Comparison of ENCODE assay signal across 25 cellular contexts in the genomic region with DNA sequence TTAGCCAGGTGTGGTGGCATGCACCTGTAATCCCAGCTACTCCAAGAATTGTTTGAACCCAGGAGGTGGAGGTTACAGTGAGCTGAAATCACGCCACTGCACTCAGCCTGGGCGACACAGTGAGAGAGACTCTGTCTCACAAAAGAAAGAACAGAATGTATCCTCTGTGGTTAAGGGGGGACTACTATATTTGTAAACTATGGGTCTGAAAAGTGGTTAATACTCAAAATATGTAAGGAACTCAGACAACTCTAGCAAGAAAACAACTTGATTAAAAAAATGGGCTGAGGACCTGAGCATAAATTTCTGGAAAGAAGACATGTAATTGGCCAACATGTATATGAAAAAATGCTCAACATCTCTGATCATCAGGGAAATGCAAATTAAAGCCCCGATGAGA. TPM values are rescaled to one million over a fixed set of nuclear protein-coding genes. Genes with fewer than 3 reads are reported as not detected.
DNase-seq lines count a peak whose midpoint lies in the region; ATAC-seq and TF ChIP-seq lines count a peak whose summit lies in the region.
"Had no signal": no experiment of that assay in that cellular context is flagged by ENCODE, and none has a peak within 500 bp of the region (broad histone marks: within the 10 kb centered on the region; RNA-seq: fewer than 3 reads in every experiment).

No MANE protein-coding gene starts in this region.

- H2AFZ ChIP-seq in IMR-90 (replicated peaks; ENCODE audit: low read length, poor library complexity) = no peak overlapping the region

- peak; percentile 46 for ATAC-seq in IMR-90 (ENCODE audit: low read depth)
- ATAC-seq in T-helper 17 cell = no peak
- ATAC-seq: HCT116 had no signal

- H2AK5ac ChIP-seq in IMR-90 (ENCODE audit: low read depth, low read length) = no peak overlapping the region

- no peak overlapping the region for H2BK5ac ChIP-seq in IMR-90 (ENCODE audit: low read depth, low read length, poor library complexity, severe bottlenecking)

- no peaks in the 10 kb centered on the region for H3K36me3 Mint-ChIP-seq in activated naive CD4-positive, alpha-beta T cell treated with anti-CD3 and anti-CD28 coated beads, Interleukin-2, amount 10 ng/mL, durations not matched to agents 7 days and 5 days
- H3K36me3 Mint-ChIP-seq in T-helper 17 cell (ENCODE audit: low read depth) = peaks cover 2% of the 10 kb centered on the region
- H3K36me3 Mint-ChIP-seq: CD4-positive, alpha-beta memory T cell had no signal

- no peak overlapping the region for H4K5ac ChIP-seq in IMR-90 (ENCODE audit: low read depth, low read length)

- H3K4ac ChIP-seq in IMR-90 (ENCODE audit: low read depth, low read length) = no peak overlapping the region

- no peak overlapping the region for H3K23ac ChIP-seq in IMR-90 (ENCODE audit: low read depth, low read length)

- peaks cover 26 to 28% of the 10 kb centered on the region in 2 experiments for H3K79me1 ChIP-seq in IMR-90 (ENCODE audit: low read depth in 1 of 2, low read length in 2 of 2)

- no peak for TF ChIP-seq POLR2A in IMR-90 (IDR thresholded peaks at IDR 0.05; ENCODE audit: low read depth, low read length)
- TF ChIP-seq POLR2A in uterus (IDR thresholded peaks at IDR 0.05) = no peak

- no peak overlapping the region for H2BK20ac ChIP-seq in IMR-90 (ENCODE audit: low read depth, low read length)

- CTCF ChIA-PET in IMR-90 (lab: Yijun Ruan, JAX) = no interaction called here
- CTCF ChIA-PET in activated naive CD4-positive, alpha-beta T cell treated with anti-CD3 and anti-CD28 coated beads, Interleukin-2, amount 10 ng/mL, durations not matched to agents 7 days and 5 days (lab: Charles Lee) = no interaction called here

- H3K27ac ChIP-seq in IMR-90 (ENCODE audit: insufficient read depth, low read length) (no peak overlapping the region), uterus (no peak overlapping the region)
- H3K27ac ChIP-seq: BLaER1 treated with 17β-estradiol and CSF1 and Interleukin-3, amounts not matched to agents 10 nM and 100 nM; HL-60 had no signal

- H2BK120ac ChIP-seq in IMR-90 (ENCODE audit: low read depth, low read length) = no peak overlapping the region

- no peak for TF ChIP-seq RAD21 in IMR-90 (IDR thresholded peaks at IDR 0.05; ENCODE audit: low read length)

- H2BK15ac ChIP-seq in IMR-90 (ENCODE audit: low read depth, low read length) = no peak overlapping the region

- H3K14ac ChIP-seq in IMR-90 (replicated peaks; ENCODE audit: low read depth, low read length) = no peak overlapping the region

- in situ Hi-C loops in IMR-90 (cut with MboI; ENCODE audit: low sequenced_read_pairs) = loop anchor here (25.0 kb wide), 1 partner anchor 103 kb away; no protein-coding TSS in a partner anchor

- no peak overlapping the region for H4K91ac ChIP-seq in IMR-90 (ENCODE audit: insufficient read depth, low read depth, low read length)

- H3K27me3 Mint-ChIP-seq in activated naive CD4-positive, alpha-beta T cell treated with anti-CD3 and anti-CD28 coated beads, Interleukin-2, amount 10 ng/mL, durations not matched to agents 7 days and 5 days = no peaks in the 10 kb centered on the region
- H3K27me3 Mint-ChIP-seq in T-helper 17 cell = peaks cover 1% of the 10 kb centered on the region

- no peak overlapping the region for H3K27ac Mint-ChIP-seq in activated naive CD4-positive, alpha-beta T cell treated with anti-CD3 and anti-CD28 coated beads, Interleukin-2, amount 10 ng/mL, durations not matched to agents 7 days and 5 days
- H3K27ac Mint-ChIP-seq in T-helper 17 cell = no peak overlapping the region
- H3K27ac Mint-ChIP-seq: CD4-positive, alpha-beta memory T cell had no signal

- dilution Hi-C loops in IMR-90 (cut with HindIII; ENCODE audit: low sequenced_read_pairs, unreplicated experiment) = no loop called here

- no CpG with 5 or more reads among the region's 3 CpGs for WGBS in IMR-90 (ENCODE audit: extremely low coverage in 2 of 2, insufficient read length in 1 of 2), 2 experiments

- no peak overlapping the region for H3K56ac ChIP-seq in IMR-90 (ENCODE audit: extremely low read depth, insufficient read depth, low read length)

- no peaks in the 10 kb centered on the region for H3K9me3 Mint-ChIP-seq in activated naive CD4-positive, alpha-beta T cell treated with anti-CD3 and anti-CD28 coated beads, Interleukin-2, amount 10 ng/mL, durations not matched to agents 7 days and 5 days
- H3K9me3 Mint-ChIP-seq: CD4-positive, alpha-beta memory T cell had no signal

- H3K36me3 ChIP-seq in IMR-90 (ENCODE audit: control insufficient read depth, insufficient read depth, low read length) (peaks cover 6% of the 10 kb centered on the region), uterus (no peaks in the 10 kb centered on the region)

- DNase-seq in IMR-90 (no peak), astrocyte of the hippocampus (ENCODE audit: low read depth, low spot score) (peak; percentile 44), iris pigment epithelial cell (ENCODE audit: low read depth) (peak; percentile 77), NCI-H1092 treated with DMSO at 0.1 percent for 48 hours (lab: John Stamatoyannopoulos, UW) (no peak), T-helper 17 cell (no peak), uterus (no peak)
- DNase-seq in activated naive CD4-positive, alpha-beta T cell treated with anti-CD3 and anti-CD28 coated beads, Interleukin-2, amount 10 ng/mL, durations not matched to agents 7 days and 5 days = no peak
- DNase-seq: AML-193; CD4-positive, alpha-beta memory T cell; COR-L47; DMS79; GF-D8; GOT3; NCI-H1092; NCI-H1436; NCI-H187; NCI-H2081 treated with DMSO at 0.1 percent for 48 hours; NCI-H2171 treated with DMSO at 0.1 percent for 48 hours; NCI-H345; NCI-H510A treated with DMSO at 0.1 percent for 48 hours; NCI-H748 treated with DMSO at 0.1 percent for 48 hours; SK-N-SH had no signal

- H3K9me3 ChIP-seq in IMR-90 (ENCODE audit: control insufficient read depth, insufficient read depth, low read length) (no peaks in the 10 kb centered on the region), T-helper 17 cell (ENCODE audit: control insufficient read depth, low read length, poor library complexity, severe bottlenecking) (no peaks in the 10 kb centered on the region), uterus (no peaks in the 10 kb centered on the region)
- H3K9me3 ChIP-seq: SK-N-SH had no signal

- POLR2A ChIA-PET in IMR-90 (lab: Charles Lee; ENCODE audit: unreplicated experiment) = no interaction called here

- H4K8ac ChIP-seq in IMR-90 (ENCODE audit: low read depth in 2 of 2, low read length in 2 of 2) = no peak overlapping the region

- no peak overlapping the region for H3K4me3 ChIP-seq in IMR-90 (ENCODE audit: insufficient read depth, low read depth, low read length)
- H3K4me3 ChIP-seq in uterus = no peak overlapping the region
- H3K4me3 ChIP-seq: BLaER1 treated with 17β-estradiol and CSF1 and Interleukin-3, amounts not matched to agents 10 nM and 100 nM had no signal

- no peaks in the 10 kb centered on the region; the same call in 1 of the 2 replicates for H3K9me1 ChIP-seq in IMR-90 (ENCODE audit: insufficient read depth, low read length)

- no peak overlapping the region for H2AK9ac ChIP-seq in IMR-90 (replicated peaks; ENCODE audit: low read depth, low read length, poor library complexity)

- no peak overlapping the region for H3K9ac ChIP-seq in IMR-90 (ENCODE audit: low read depth, low read length)
- H3K9ac ChIP-seq: BLaER1 treated with 17β-estradiol and CSF1 and Interleukin-3, amounts not matched to agents 10 nM and 100 nM; SK-N-SH had no signal

- H3K27me3 ChIP-seq in IMR-90 (ENCODE audit: control insufficient read depth, insufficient read depth, low read length) (no peaks in the 10 kb centered on the region), uterus (no peaks in the 10 kb centered on the region)
- H3K27me3 ChIP-seq: BLaER1 treated with 17β-estradiol and CSF1 and Interleukin-3, amounts not matched to agents 10 nM and 100 nM had no signal

- no peak overlapping the region for H3K4me2 ChIP-seq in IMR-90 (ENCODE audit: low read depth, low read length)
- H3K4me2 ChIP-seq: BLaER1 treated with 17β-estradiol and CSF1 and Interleukin-3, amounts not matched to agents 10 nM and 100 nM; SK-N-SH had no signal

- no peak overlapping the region for H3K18ac ChIP-seq in IMR-90 (ENCODE audit: low read depth, low read length)

- no peak for TF ChIP-seq CTCF in IMR-90 (conservative IDR thresholded peaks at IDR 0.05; ENCODE audit: low read depth, low read length)
- TF ChIP-seq CTCF in uterus (IDR thresholded peaks at IDR 0.05) = no peak

- BruUV-seq in IMR-90 (replicated peaks; lab: Mats Ljungman, UMichigan) = no TSS peak

- intact Hi-C loops in IMR-90 (cut with micrococcal nuclease) (no loop called here), uterus (cut with DNase I; ENCODE audit: low total_unique reads) (no loop called here)

- peaks cover 8% of the 10 kb centered on the region for H4K20me1 ChIP-seq in IMR-90 (ENCODE audit: insufficient read depth, low read length)

- no peaks in the 10 kb centered on the region for H3K4me1 Mint-ChIP-seq in activated naive CD4-positive, alpha-beta T cell treated with anti-CD3 and anti-CD28 coated beads, Interleukin-2, amount 10 ng/mL, durations not matched to agents 7 days and 5 days
- H3K4me1 Mint-ChIP-seq in T-helper 17 cell = peaks cover 5% of the 10 kb centered on the region
- H3K4me1 Mint-ChIP-seq: CD4-positive, alpha-beta memory T cell had no signal

- H3K4me3 Mint-ChIP-seq in activated naive CD4-positive, alpha-beta T cell treated with anti-CD3 and anti-CD28 coated beads, Interleukin-2, amount 10 ng/mL, durations not matched to agents 7 days and 5 days = no peak overlapping the region
- H3K4me3 Mint-ChIP-seq in T-helper 17 cell = no peak overlapping the region
- H3K4me3 Mint-ChIP-seq: CD4-positive, alpha-beta memory T cell had no signal

- H3K4me1 ChIP-seq in IMR-90 (ENCODE audit: control insufficient read depth, insufficient read depth, low read length) = no peaks in the 10 kb centered on the region; the same call in 1 of the 2 replicates
- no peaks in the 10 kb centered on the region for H3K4me1 ChIP-seq in uterus

TF ChIP-seq in IMR-90, 13 proteins besides CTCF, POLR2A, EP300 and RAD21 (continues in another document):
- TF ChIP-seq ELK1 (IDR thresholded peaks at IDR 0.05; ENCODE audit: borderline replicate concordance, low read depth, low read length) (no peak), RFX5 (IDR thresholded peaks at IDR 0.05; ENCODE audit: low read depth, low read length) (no peak), FOS (IDR thresholded peaks at IDR 0.05; ENCODE audit: low read depth, low read length) (no peak)

RNA-seq across cellular contexts. Expression of gene FNBP1L, which starts 11.2 kb away (rescaled TPM):
- total RNA-seq in IMR-90 (2012; rRNA removed) (15.2 and 24.4 TPM in 2 replicates), T-helper 17 cell (1 to 10 TPM; 3.1 to 4.9 TPM), uterus (10 to 100 TPM; 14.9 to 88.1 (median 23.0) TPM)
- polyA plus RNA-seq in IMR-90 (2012; rRNA removed) = 7.1 and 9.3 TPM in 2 replicates
- 1.5 and 1.6 TPM in 2 replicates for polyA plus RNA-seq in IMR-90 (2012; cell fraction: cytosol; rRNA removed)
- polyA plus RNA-seq in IMR-90 (2012; cell fraction: nucleus; rRNA removed; ENCODE audit: low replicate concordance) = 1.4 and 12.3 TPM in 2 replicates

Comparison
In these comparisons a context has a peak if more than half of its experiments do, and no peak if none do; other contexts are left out.
1. DNase-seq: peak in astrocyte of the hippocampus (single experiment) and iris pigment epithelial cell (single experiment); none in IMR-90 (single experiment), NCI-H1092 treated with DMSO at 0.1 percent for 48 hours (single experiment), activated naive CD4-positive, alpha-beta T cell treated with anti-CD3 and anti-CD28 coated beads, Interleukin-2, amount 10 ng/mL, durations not matched to agents 7 days and 5 days (single experiment), T-helper 17 cell (0 of 3) and uterus (0 of 2).